Comparison of ENCODE assay signal across 19 cellular contexts in genomic region chr1:6819641-6820040, GRCh38. TPM values are rescaled to one million over a fixed set of nuclear protein-coding genes. Genes with fewer than 3 reads are reported as not detected.
A peak's percentile ranks its signal among the peaks of the same experiment; 100 is the strongest.
DNase-seq lines count a peak whose midpoint lies in the region; ATAC-seq and TF ChIP-seq lines count a peak whose summit lies in the region.
"Had no signal": no experiment of that assay in that cellular context is flagged by ENCODE, and none has a peak within 500 bp of the region (broad histone marks: within the 10 kb centered on the region; RNA-seq: fewer than 3 reads in every experiment).

No MANE protein-coding gene starts in this region.

- H3K9me3 ChIP-seq in cardiac muscle cell (ENCODE audit: low read depth) (no peaks in the 10 kb centered on the region), left lung (no peaks in the 10 kb centered on the region)
- H3K9me3 ChIP-seq: A549, Peyer's patch, testis had no signal

- intact Hi-C loops in left cardiac atrium (cut with DNase I) (no loop called here), left lung (cut with DNase I) (no loop called here)

- H3K4me3 ChIP-seq in cardiac muscle cell, result no peak overlapping the region
- H3K4me3 ChIP-seq in choroid plexus epithelial cell (ENCODE audit: low read depth, low read length), result no peak overlapping the region
- H3K4me3 ChIP-seq in left lung, result no peak overlapping the region
- H3K4me3 ChIP-seq: A549, Peyer's patch, testis had no signal

- peak overlapping the region; percentile 73 for H3K27ac ChIP-seq in cardiac muscle cell
- peak overlapping the region in 1 of 2 donors; percentile 20 for H3K27ac ChIP-seq in left lung
- H3K27ac ChIP-seq: A549 had no signal

- peak in 1 of 2 donors; percentile 55 for DNase-seq in cardiac muscle cell (ENCODE audit: low read depth in 1 of 2, low spot score in 1 of 2)
- no peak for DNase-seq in left cardiac atrium
- peak; percentile 63 for DNase-seq in choroid plexus epithelial cell (ENCODE audit: low read depth)
- DNase-seq in left lung, result no peak
- DNase-seq in HuH-7.5 (ENCODE audit: low spot score), result no peak
- DNase-seq in stimulated activated CD4-positive, alpha-beta T cell treated with anti-CD3 and anti-CD28 coated beads, Interleukin-2, amount 100 ng/mL, for 48 hours, result no peak
- DNase-seq in T-helper 9 cell, result no peak
- DNase-seq: activated gamma-delta T cell; hypothalamus; left ventricle myocardium superior; naive thymus-derived CD4-positive, alpha-beta T cell; NCI-H2081; NCI-H774; Peyer's patch; stimulated activated CD4-positive, alpha-beta T cell treated with anti-CD3 and anti-CD28 coated beads, Interleukin-1b, Interleukin-23, amount 100 ng/mL, for 48 hours; stimulated activated CD8-positive, alpha-beta memory T cell treated with anti-CD3 and anti-CD28 coated beads, Interleukin-4, amount 100 ng/mL, for 48 hours; testis had no signal

- ATAC-seq in left cardiac atrium (no peak), left lung (peak; percentile 50), GM18907 (IDR thresholded peaks at IDR 0.05; ENCODE audit: unreplicated experiment) (no peak)
- ATAC-seq: A549; left ventricle myocardium superior; naive thymus-derived CD4-positive, alpha-beta T cell had no signal

- H3K27me3 ChIP-seq in cardiac muscle cell (no peaks in the 10 kb centered on the region), left lung (no peaks in the 10 kb centered on the region)
- H3K27me3 ChIP-seq: Peyer's patch, testis had no signal

- H3K36me3 ChIP-seq in cardiac muscle cell (no peaks in the 10 kb centered on the region), left lung (no peaks in the 10 kb centered on the region)
- H3K36me3 ChIP-seq: Peyer's patch had no signal

- no peak for TF ChIP-seq CTCF in cardiac muscle cell (IDR thresholded peaks at IDR 0.05; ENCODE audit: low read depth, low read length)
- TF ChIP-seq CTCF in choroid plexus epithelial cell (conservative IDR thresholded peaks at IDR 0.05; ENCODE audit: low read depth, low read length), result no peak
- TF ChIP-seq CTCF in left lung (IDR thresholded peaks at IDR 0.05), result no peak

- peaks cover 32% of the 10 kb centered on the region for H3K4me1 ChIP-seq in cardiac muscle cell (ENCODE audit: low read depth)
- peaks cover 5 to 15% of the 10 kb centered on the region in 2 donors for H3K4me1 ChIP-seq in left lung

RNA-seq across cellular contexts. Expression of gene CAMTA1, which starts 34.4 kb away (rescaled TPM):
- total RNA-seq in cardiac muscle cell, result 209 and 213 TPM in 2 replicates
- 336 and 341 TPM in 2 replicates for polyA plus RNA-seq in cardiac muscle cell
- total RNA-seq in left cardiac atrium, result 100 to 1,000 TPM; 109 to 128 TPM
- total RNA-seq in left lung, result 10 to 100 TPM; 56.9 to 69.1 TPM
